Comparison of ENCODE assay signal across 19 cellular contexts in genomic region chr3:173501941-173502489, GRCh38.
DNase-seq lines count a peak whose midpoint lies in the region; ATAC-seq and TF ChIP-seq lines count a peak whose summit lies in the region.
"Had no signal": no experiment of that assay in that cellular context is flagged by ENCODE, and none has a peak within 500 bp of the region (broad histone marks: within the 10 kb centered on the region; RNA-seq: fewer than 3 reads in every experiment).

No MANE protein-coding gene starts in this region.

- no peak overlapping the region for H3K4me3 ChIP-seq in left ventricle myocardium inferior
- H3K4me3 ChIP-seq in SK-N-MC = no peak overlapping the region
- no peak overlapping the region for H3K4me3 ChIP-seq in fibroblast of pulmonary artery (replicated peaks; ENCODE audit: low read depth, low read length)
- H3K4me3 ChIP-seq in skeletal muscle cell (ENCODE audit: low read depth, low read length) = no peak overlapping the region
- H3K4me3 ChIP-seq: SJCRH30, thoracic aorta had no signal

- peaks cover 2% of the 10 kb centered on the region for H3K9me3 ChIP-seq in left ventricle myocardium inferior (replicated peaks)
- no peaks in the 10 kb centered on the region for H3K9me3 ChIP-seq in SK-N-MC (ENCODE audit: low read depth, low read length)
- H3K9me3 ChIP-seq: SJCRH30, thoracic aorta had no signal

- intact Hi-C loops in left ventricle myocardium inferior (cut with micrococcal nuclease) = no loop called here
- intact Hi-C loops in left cardiac atrium (cut with DNase I) = no loop called here

- H3K4me1 ChIP-seq in left ventricle myocardium inferior = peaks cover 20% of the 10 kb centered on the region
- H3K4me1 ChIP-seq: SJCRH30 had no signal

- no peaks in the 10 kb centered on the region for H3K27me3 ChIP-seq in left ventricle myocardium inferior (ENCODE audit: low read depth)
- H3K27me3 ChIP-seq: SJCRH30 had no signal

- TF ChIP-seq CTCF in left ventricle myocardium inferior (IDR thresholded peaks at IDR 0.05; ENCODE audit: borderline replicate concordance) (no peak), fibroblast of pulmonary artery (IDR thresholded peaks at IDR 0.05; ENCODE audit: low read length, missing control alignments) (no peak)

- H3K27ac ChIP-seq in left ventricle myocardium inferior (replicated peaks) (peak overlapping the region; percentile 29), SK-N-MC (peak overlapping the region; percentile 2; the same call in 1 of the 2 replicates)
- H3K27ac ChIP-seq: epithelial cell of prostate, SJCRH30, thoracic aorta had no signal

- no peak overlapping the region for H3K9ac ChIP-seq in SK-N-MC (ENCODE audit: insufficient read length)

- H3K36me3 ChIP-seq in left ventricle myocardium inferior (no peaks in the 10 kb centered on the region), SK-N-MC (ENCODE audit: insufficient read depth, low read length) (no peaks in the 10 kb centered on the region)
- H3K36me3 ChIP-seq: SJCRH30, thoracic aorta had no signal

- DNase-seq in left ventricle myocardium inferior (no peak), left cardiac atrium (no peak), SK-N-MC (ENCODE audit: low read depth, low spot score) (peak; percentile 39), fibroblast of pulmonary artery (ENCODE audit: low read depth) (peak; percentile 6), skeletal muscle cell (ENCODE audit: low read depth) (peak; percentile 51), SW480 (ENCODE audit: low spot score) (no peak)
- DNase-seq in activated CD4-positive, alpha-beta T cell treated with anti-CD3 and anti-CD28 coated beads for 4 hours = no peak
- DNase-seq: activated CD4-positive, alpha-beta memory T cell treated with anti-CD3 and anti-CD28 coated beads, Interleukin-2, amount 10 ng/mL, durations not matched to agents 7 days and 5 days; activated naive CD4-positive, alpha-beta T cell treated with anti-CD3 and anti-CD28 coated beads for 36 hours; activated T-cell treated with anti-CD3 and anti-CD28 coated beads, Interleukin-2, amount 50 U/mL, for 1 hour; CD4-positive, CD25-positive, alpha-beta regulatory T cell; dermis blood vessel endothelial cell; NCI-H2029; NCI-H526 treated with DMSO at 0.1 percent for 48 hours; PC-3; SJCRH30 had no signal

- no peak for ATAC-seq in left cardiac atrium
- ATAC-seq in GM18519 (IDR thresholded peaks at IDR 0.05; ENCODE audit: low FRiP score, unreplicated experiment) = no peak
- ATAC-seq: PC-3 had no signal

Comparison
In these comparisons a context has a peak if more than half of its experiments do, and no peak if none do; other contexts are left out.
1. DNase-seq: peak in SK-N-MC (single experiment), fibroblast of pulmonary artery (single experiment) and skeletal muscle cell (single experiment); none in left ventricle myocardium inferior (single experiment), left cardiac atrium (single experiment), activated CD4-positive, alpha-beta T cell treated with anti-CD3 and anti-CD28 coated beads for 4 hours (0 of 2) and SW480 (single experiment).